Comparison of ENCODE assay signal across 27 cellular contexts in genomic region chr1:248892590-248892989, GRCh38.
"Had no signal": no experiment of that assay in that cellular context is flagged by ENCODE, and none has a peak within 500 bp of the region (broad histone marks: within the 10 kb centered on the region; RNA-seq: fewer than 3 reads in every experiment).

No MANE protein-coding gene starts in this region.

- H3K4me1 ChIP-seq: colonic mucosa, esophagus muscularis mucosa, gastroesophageal sphincter, heart left ventricle, lower lobe of right lung, psoas muscle, sigmoid colon, spleen, testis, tibial artery, upper lobe of left lung had no signal

- H3K27ac Mint-ChIP-seq: dendritic cell treated with granulocyte-macrophage colony-stimulating factor and Interleukin-4, amounts not matched to agents 40 ng/mL and 50 ng/mL, for 4 days; natural killer cell; stimulated activated memory B cell treated with anti-CD40 and anti-IgM and Interleukin-4, amounts not matched to agents 10 μg/mL and 1 μg/mL and 100 μg/mL, for 72 hours had no signal

- H3K36me3 ChIP-seq: colonic mucosa, esophagus muscularis mucosa, gastroesophageal sphincter, heart left ventricle, lower lobe of right lung, ovary, sigmoid colon, spleen, tibial artery, upper lobe of left lung had no signal

- H2AFZ ChIP-seq: hepatocyte had no signal

- H3K27ac ChIP-seq: colonic mucosa, esophagus muscularis mucosa, foreskin keratinocyte, gastroesophageal sphincter, heart left ventricle, hepatocyte, lower lobe of right lung, ovary, psoas muscle, sigmoid colon, spleen, testis, tibial artery, upper lobe of left lung had no signal

- H3K27me3 ChIP-seq: colonic mucosa, hepatocyte, ovary, sigmoid colon, testis, upper lobe of left lung had no signal

- H3K4me1 Mint-ChIP-seq: stimulated activated memory B cell treated with anti-CD40 and anti-IgM and Interleukin-4, amounts not matched to agents 10 μg/mL and 1 μg/mL and 100 μg/mL, for 72 hours had no signal

- H3K4me3 ChIP-seq: colonic mucosa, esophagus muscularis mucosa, gastroesophageal sphincter, heart left ventricle, hepatocyte, lower lobe of right lung, ovary, psoas muscle, sigmoid colon, spleen, testis, tibial artery, upper lobe of left lung had no signal

- H3K9me3 Mint-ChIP-seq: dendritic cell treated with granulocyte-macrophage colony-stimulating factor and Interleukin-4, amounts not matched to agents 40 ng/mL and 50 ng/mL, for 4 days; natural killer cell; stimulated activated memory B cell treated with anti-CD40 and anti-IgM and Interleukin-4, amounts not matched to agents 10 μg/mL and 1 μg/mL and 100 μg/mL, for 72 hours had no signal

- DNase-seq: colonic mucosa; effector CD8-positive, alpha-beta T cell; foreskin keratinocyte; heart left ventricle; kidney; left cardiac atrium; left ventricle myocardium superior; lower lobe of right lung; natural killer cell; occipital lobe; ovary; posterior cingulate gyrus; psoas muscle; right cardiac atrium; sigmoid colon; spleen; stimulated activated CD4-positive, alpha-beta T cell treated with anti-CD3 and anti-CD28 coated beads, Interleukin-4, amount 100 ng/mL, for 4 hours; stimulated activated naive CD8-positive, alpha-beta T cell treated with anti-CD3 and anti-CD28 coated beads, Interleukin-15, Interleukin-2, amounts not matched to agents 100 U/mL and 50 U/mL, for 24 hours; substantia nigra; testis; tibial artery; upper lobe of left lung had no signal

- H3K4me2 ChIP-seq: hepatocyte had no signal

- ATAC-seq: foreskin keratinocyte; gastroesophageal sphincter; heart left ventricle; left cardiac atrium; left ventricle myocardium superior; lower lobe of right lung; natural killer cell; psoas muscle; right cardiac atrium; stimulated activated memory B cell treated with anti-CD40 and anti-IgM and Interleukin-4, amounts not matched to agents 10 μg/mL and 1 μg/mL and 100 μg/mL, for 72 hours; stimulated activated naive CD8-positive, alpha-beta T cell treated with anti-CD3 and anti-CD28 coated beads, Interleukin-15, Interleukin-2, amounts not matched to agents 100 U/mL and 50 U/mL, for 24 hours had no signal

- H3K36me3 Mint-ChIP-seq: natural killer cell; stimulated activated memory B cell treated with anti-CD40 and anti-IgM and Interleukin-4, amounts not matched to agents 10 μg/mL and 1 μg/mL and 100 μg/mL, for 72 hours had no signal

- H3K9me3 ChIP-seq: colonic mucosa, esophagus muscularis mucosa, gastroesophageal sphincter, heart left ventricle, lower lobe of right lung, ovary, psoas muscle, sigmoid colon, spleen, testis, tibial artery, upper lobe of left lung had no signal

- H3K79me2 ChIP-seq: hepatocyte had no signal

- H3K4me3 Mint-ChIP-seq: dendritic cell treated with granulocyte-macrophage colony-stimulating factor and Interleukin-4, amounts not matched to agents 40 ng/mL and 50 ng/mL, for 4 days; natural killer cell; stimulated activated memory B cell treated with anti-CD40 and anti-IgM and Interleukin-4, amounts not matched to agents 10 μg/mL and 1 μg/mL and 100 μg/mL, for 72 hours had no signal
